40 cellular contexts compared by ENCODE assay signal in genomic region chr9:87739546-87739945, GRCh38.
"Had no signal": no experiment of that assay in that cellular context is flagged by ENCODE, and none has a peak within 500 bp of the region (broad histone marks: within the 10 kb centered on the region; RNA-seq: fewer than 3 reads in every experiment).

No MANE protein-coding gene starts in this region.

- H3K27me3 ChIP-seq: ascending aorta, body of pancreas, brain microvascular endothelial cell, breast epithelium, cardiac muscle cell had no signal

- H3K4me3 Mint-ChIP-seq: activated naive CD4-positive, alpha-beta T cell treated with anti-CD3 and anti-CD28 coated beads for 36 hours; activated naive CD4-positive, alpha-beta T cell treated with anti-CD3 and anti-CD28 coated beads, Interleukin-2, amount 10 ng/mL, durations not matched to agents 7 days and 5 days; activated naive CD4-positive, alpha-beta T cell treated with anti-CD3 and anti-CD28 coated beads, Interleukin-2, amount 50 U/mL, for 24 hours; activated naive CD8-positive, alpha-beta T cell; activated naive CD8-positive, alpha-beta T cell treated with anti-CD3 and anti-CD28 coated beads for 36 hours; activated naive CD8-positive, alpha-beta T cell treated with anti-CD3 and anti-CD28 coated beads, Interleukin-2, amount 10 ng/mL, durations not matched to agents 7 days and 5 days; activated naive CD8-positive, alpha-beta T cell treated with anti-CD3 and anti-CD28 coated beads, Interleukin-2, amount 50 U/mL, for 24 hours; activated T-cell treated with anti-CD3 and anti-CD28 coated beads, Interleukin-2, amount 50 U/mL, for 24 hours; activated T-cell treated with anti-CD3 and anti-CD28 coated beads, Interleukin-2, amount 50 U/mL, for 4 hours; activated T-cell treated with anti-CD3 and anti-CD28 coated beads, Interleukin-2, amount 50 U/mL, for 72 hours; activated T-helper 1 cell treated with anti-CD3 and anti-CD28 coated beads, Interleukin-12 subunit alpha, Interleukin-12 subunit beta, Interleukin-2, Interleukin-4 antibody, amounts not matched to agents 30 ng/mL and 10 ng/mL and 1 ng/mL, durations not matched to agents 14 hours and 24 hours and 36 hours; activated T-helper 17 cell treated with anti-CD3 and anti-CD28 coated beads, Interleukin-2, amount 50 U/mL, for 72 hours; brain; central memory CD8-positive, alpha-beta T cell had no signal

- DNase-seq: activated effector memory CD4-positive, alpha-beta T cell treated with anti-CD3 and anti-CD28 coated beads, Interleukin-2, amount 50 U/mL, for 16 hours; activated effector memory CD4-positive, alpha-beta T cell treated with Interleukin-2 at 50 U/mL for 16 hours; activated gamma-delta T cell; activated gamma-delta T cell treated with Interleukin-2 at 50 U/mL for 16 hours; activated naive CD4-positive, alpha-beta T cell; activated naive CD4-positive, alpha-beta T cell treated with anti-CD3 and anti-CD28 coated beads for 36 hours; activated naive CD4-positive, alpha-beta T cell treated with anti-CD3 and anti-CD28 coated beads, Interleukin-2, amount 10 ng/mL, durations not matched to agents 7 days and 5 days; activated naive CD4-positive, alpha-beta T cell treated with anti-CD3 and anti-CD28 coated beads, Interleukin-2, amount 50 U/mL, for 16 hours; activated naive CD4-positive, alpha-beta T cell treated with Interleukin-2 at 50 U/mL for 16 hours; activated naive CD8-positive, alpha-beta T cell treated with anti-CD3 and anti-CD28 coated beads for 36 hours; activated naive CD8-positive, alpha-beta T cell treated with anti-CD3 and anti-CD28 coated beads, Interleukin-2, amount 10 ng/mL, durations not matched to agents 7 days and 5 days; activated naive CD8-positive, alpha-beta T cell treated with anti-CD3 and anti-CD28 coated beads, Interleukin-2, amount 50 U/mL, for 24 hours; activated T-cell treated with anti-CD3 and anti-CD28 coated beads, Interleukin-2, amount 50 U/mL, for 1 hour; activated T-cell treated with anti-CD3 and anti-CD28 coated beads, Interleukin-2, amount 50 U/mL, for 24 hours; activated T-cell treated with anti-CD3 and anti-CD28 coated beads, Interleukin-2, amount 50 U/mL, for 4 hours; activated T-cell treated with anti-CD3 and anti-CD28 coated beads, Interleukin-2, amount 50 U/mL, for 48 hours; activated T-cell treated with anti-CD3 and anti-CD28 coated beads, Interleukin-2, amount 50 U/mL, for 72 hours; adrenal gland; amniotic stem cell; amygdala; anterior cingulate cortex; aorta; body of pancreas; brain microvascular endothelial cell; caudate nucleus; central memory CD4-positive, alpha-beta T cell; cerebellar nuclear complex had no signal

- H3K27ac ChIP-seq: adrenal gland, ascending aorta, body of pancreas, brain microvascular endothelial cell, breast epithelium, cardiac muscle cell had no signal

- H3K4me3 ChIP-seq: adrenal gland, ascending aorta, body of pancreas, breast epithelium, cardiac muscle cell had no signal

- H3K27ac Mint-ChIP-seq: activated naive CD4-positive, alpha-beta T cell treated with anti-CD3 and anti-CD28 coated beads for 36 hours; activated naive CD4-positive, alpha-beta T cell treated with anti-CD3 and anti-CD28 coated beads, Interleukin-2, amount 10 ng/mL, durations not matched to agents 7 days and 5 days; activated naive CD4-positive, alpha-beta T cell treated with anti-CD3 and anti-CD28 coated beads, Interleukin-2, amount 50 U/mL, for 24 hours; activated naive CD4-positive, alpha-beta T cell treated with anti-CD3 and anti-CD28 coated beads, Interleukin-2, amount 50 U/mL, for 72 hours; activated naive CD8-positive, alpha-beta T cell; activated naive CD8-positive, alpha-beta T cell treated with anti-CD3 and anti-CD28 coated beads for 36 hours; activated naive CD8-positive, alpha-beta T cell treated with anti-CD3 and anti-CD28 coated beads, Interleukin-2, amount 10 ng/mL, durations not matched to agents 7 days and 5 days; activated naive CD8-positive, alpha-beta T cell treated with anti-CD3 and anti-CD28 coated beads, Interleukin-2, amount 50 U/mL, for 24 hours; activated T-cell treated with anti-CD3 and anti-CD28 coated beads, Interleukin-2, amount 50 U/mL, for 24 hours; activated T-cell treated with anti-CD3 and anti-CD28 coated beads, Interleukin-2, amount 50 U/mL, for 72 hours; activated T-helper 1 cell treated with anti-CD3 and anti-CD28 coated beads, Interleukin-12 subunit alpha, Interleukin-12 subunit beta, Interleukin-2, Interleukin-4 antibody, amounts not matched to agents 30 ng/mL and 10 ng/mL and 1 ng/mL, durations not matched to agents 14 hours and 24 hours and 36 hours; activated T-helper 17 cell treated with anti-CD3 and anti-CD28 coated beads, Interleukin-2, amount 50 U/mL, for 72 hours; activated T-helper 2 cell treated with anti-CD3 and anti-CD28 coated beads, Interferon-gamma antibody, Interleukin-2, Interleukin-4, amounts not matched to agents 10 μg/mL and 5 μg/mL and 100 μg/mL, durations not matched to agents 14 hours and 24 hours and 36 hours; brain had no signal

- H3K36me3 ChIP-seq: adrenal gland, ascending aorta, brain microvascular endothelial cell, breast epithelium, cardiac muscle cell had no signal

- ATAC-seq: activated naive CD4-positive, alpha-beta T cell treated with anti-CD3 and anti-CD28 coated beads, Interleukin-2, amount 50 U/mL, for 72 hours; activated naive CD8-positive, alpha-beta T cell treated with anti-CD3 and anti-CD28 coated beads, Interleukin-2, amount 50 U/mL, for 24 hours; activated T-cell treated with anti-CD3 and anti-CD28 coated beads, Interleukin-2, amount 50 U/mL, for 4 hours; activated T-cell treated with anti-CD3 and anti-CD28 coated beads, Interleukin-2, amount 50 U/mL, for 72 hours; activated T-helper 17 cell treated with anti-CD3 and anti-CD28 coated beads, Interleukin-2, amount 50 U/mL, for 72 hours; body of pancreas had no signal

- H3K9me3 ChIP-seq: adrenal gland had no signal

- H3K9me3 Mint-ChIP-seq: activated T-cell treated with anti-CD3 and anti-CD28 coated beads, Interleukin-2, amount 50 U/mL, for 4 hours had no signal

- H3K4me1 ChIP-seq: adrenal gland, ascending aorta, body of pancreas, breast epithelium had no signal

- FAIRE-seq: astrocyte, bronchial epithelial cell had no signal

- H3K36me3 Mint-ChIP-seq: activated naive CD4-positive, alpha-beta T cell treated with anti-CD3 and anti-CD28 coated beads, Interleukin-2, amount 10 ng/mL, durations not matched to agents 7 days and 5 days; activated naive CD8-positive, alpha-beta T cell treated with anti-CD3 and anti-CD28 coated beads for 36 hours; activated naive CD8-positive, alpha-beta T cell treated with anti-CD3 and anti-CD28 coated beads, Interleukin-2, amount 10 ng/mL, durations not matched to agents 7 days and 5 days; brain had no signal

- H3K4me1 Mint-ChIP-seq: activated naive CD8-positive, alpha-beta T cell treated with anti-CD3 and anti-CD28 coated beads, Interleukin-2, amount 50 U/mL, for 24 hours; brain; central memory CD8-positive, alpha-beta T cell had no signal
